Comparison of ENCODE assay signal across 9 cellular contexts in genomic region chr7:102061981-102062390, GRCh38.
A peak's percentile ranks its signal among the peaks of the same experiment; 100 is the strongest.
DNase-seq lines count a peak whose midpoint lies in the region; ATAC-seq and TF ChIP-seq lines count a peak whose summit lies in the region.
"Had no signal": no experiment of that assay in that cellular context is flagged by ENCODE, and none has a peak within 500 bp of the region (broad histone marks: within the 10 kb centered on the region; RNA-seq: fewer than 3 reads in every experiment).

No MANE protein-coding gene starts in this region.

- WGBS in esophagus squamous epithelium, 2 donors, result 67 to 75% methylated on average over 3 to 7 of the region's 8 CpGs

- H3K27me3 ChIP-seq in esophagus squamous epithelium, result no peaks in the 10 kb centered on the region

- H3K36me3 Mint-ChIP-seq in activated T-helper 17 cell treated with anti-CD3 and anti-CD28 coated beads, Interleukin-2, amount 50 U/mL, for 72 hours (ENCODE audit: low read depth), result no peaks in the 10 kb centered on the region

- no peaks in the 10 kb centered on the region for H3K36me3 ChIP-seq in esophagus squamous epithelium

- H3K27ac ChIP-seq in esophagus squamous epithelium, result no peak overlapping the region

- peak overlapping the region; percentile 11 for H3K27ac Mint-ChIP-seq in activated T-helper 17 cell treated with anti-CD3 and anti-CD28 coated beads, Interleukin-2, amount 50 U/mL, for 72 hours

- H3K9me3 Mint-ChIP-seq in activated T-helper 17 cell treated with anti-CD3 and anti-CD28 coated beads, Interleukin-2, amount 50 U/mL, for 72 hours, result no peaks in the 10 kb centered on the region

- no peak for TF ChIP-seq POLR2A in esophagus squamous epithelium (IDR thresholded peaks at IDR 0.05)

- no peaks in the 10 kb centered on the region for H3K27me3 Mint-ChIP-seq in activated T-helper 17 cell treated with anti-CD3 and anti-CD28 coated beads, Interleukin-2, amount 50 U/mL, for 72 hours

- ATAC-seq in HG03280 (IDR thresholded peaks at IDR 0.05; ENCODE audit: unreplicated experiment), result peak; percentile 69
- no peak for ATAC-seq in activated T-helper 17 cell treated with anti-CD3 and anti-CD28 coated beads, Interleukin-2, amount 50 U/mL, for 72 hours (replicated peaks)

- TF ChIP-seq CTCF in esophagus squamous epithelium (IDR thresholded peaks at IDR 0.05), result no peak

- no peaks in the 10 kb centered on the region for H3K9me3 ChIP-seq in esophagus squamous epithelium

- H3K4me1 ChIP-seq in esophagus squamous epithelium, result peaks cover 10 to 22% (median 14%) of the 10 kb centered on the region in 3 donors

- no peak overlapping the region for H3K4me3 Mint-ChIP-seq in activated T-helper 17 cell treated with anti-CD3 and anti-CD28 coated beads, Interleukin-2, amount 50 U/mL, for 72 hours

- intact Hi-C loops in esophagus squamous epithelium (cut with DNase I), result no loop called here

- no peak overlapping the region for H3K4me3 ChIP-seq in esophagus squamous epithelium

- H3K4me1 Mint-ChIP-seq in activated T-helper 17 cell treated with anti-CD3 and anti-CD28 coated beads, Interleukin-2, amount 50 U/mL, for 72 hours, result peaks cover 3% of the 10 kb centered on the region

- DNase-seq in AML-193 (lab: John Stamatoyannopoulos, UW), result peak; percentile 23 to 32
- peak; percentile 63 for DNase-seq in GM19238 (ENCODE audit: insufficient read length, low spot score)
- no peak for DNase-seq in iPS-NIHi11 (ENCODE audit: low spot score)
- no peak for DNase-seq in NCI-H1092 treated with DMSO at 0.1 percent for 48 hours (lab: John Stamatoyannopoulos, UW)
- no peak for DNase-seq in KG1 (lab: John Stamatoyannopoulos, UW)
- no peak for DNase-seq in esophagus squamous epithelium (lab: John Stamatoyannopoulos, UW)
- DNase-seq: activated CD4-positive, CD25-positive, alpha-beta regulatory T cell had no signal

Comparison
In these comparisons a context has a peak if more than half of its experiments do, and no peak if none do; other contexts are left out.
1. DNase-seq: peak in AML-193 (2 of 2) and GM19238 (single experiment); none in iPS-NIHi11 (single experiment), NCI-H1092 treated with DMSO at 0.1 percent for 48 hours (single experiment), KG1 (single experiment) and esophagus squamous epithelium (single experiment).